In the genomic region with DNA sequence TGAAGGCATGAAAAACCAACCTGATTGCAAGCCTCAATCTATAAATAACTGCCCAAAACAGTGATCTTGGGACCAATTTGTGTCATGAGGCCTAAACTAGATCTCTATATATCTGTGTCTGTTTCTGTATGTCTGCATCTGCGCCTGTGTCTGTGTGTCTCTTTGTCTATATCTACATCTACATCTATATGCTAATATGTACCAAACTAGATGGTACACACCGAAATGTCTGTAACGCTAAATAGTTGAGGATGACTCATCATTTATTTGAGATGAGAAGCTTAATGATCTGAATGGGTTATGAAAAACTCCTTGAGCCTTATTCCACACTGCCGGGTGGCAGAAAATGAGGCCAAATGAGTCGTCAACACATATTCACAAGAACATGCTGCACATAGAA, we compare ENCODE assay signal across 25 cellular contexts.
"Had no signal": no experiment of that assay in that cellular context is flagged by ENCODE, and none has a peak within 500 bp of the region (broad histone marks: within the 10 kb centered on the region; RNA-seq: fewer than 3 reads in every experiment).

No MANE protein-coding gene starts in this region.

- FAIRE-seq: colon had no signal

- H3K27me3 ChIP-seq: breast epithelium, gastrocnemius medialis, ovary, suprapubic skin, tibial artery had no signal

- ATAC-seq: activated CD4-positive, alpha-beta T cell treated with anti-CD3 and anti-CD28 coated beads for 36 hours; activated CD8-positive, alpha-beta memory T cell treated with anti-CD3 and anti-CD28 coated beads, Interleukin-2, amount 10 ng/mL, durations not matched to agents 7 days and 5 days; activated CD8-positive, alpha-beta T cell treated with anti-CD3 and anti-CD28 coated beads, Interleukin-2, amount 10 ng/mL, durations not matched to agents 7 days and 5 days; activated naive CD4-positive, alpha-beta T cell treated with anti-CD3 and anti-CD28 coated beads, Interleukin-2, amount 50 U/mL, for 72 hours; activated T-cell treated with anti-CD3 and anti-CD28 coated beads, Interleukin-2, amount 50 U/mL, for 72 hours; gastrocnemius medialis; naive thymus-derived CD4-positive, alpha-beta T cell; stimulated activated naive B cell treated with anti-CD40 and anti-IgM and Interleukin-4, amounts not matched to agents 10 μg/mL and 1 μg/mL and 100 μg/mL, for 72 hours had no signal

- H3K36me3 Mint-ChIP-seq: activated CD8-positive, alpha-beta memory T cell treated with anti-CD3 and anti-CD28 coated beads, Interleukin-2, amount 10 ng/mL, durations not matched to agents 7 days and 5 days; activated naive CD4-positive, alpha-beta T cell treated with anti-CD3 and anti-CD28 coated beads, Interleukin-2, amount 50 U/mL, for 72 hours; naive thymus-derived CD4-positive, alpha-beta T cell; stimulated activated naive B cell treated with anti-CD40 and anti-IgM and Interleukin-4, amounts not matched to agents 10 μg/mL and 1 μg/mL and 100 μg/mL, for 72 hours had no signal

- H3K4me1 ChIP-seq: breast epithelium, gastrocnemius medialis had no signal

- H3K4me3 ChIP-seq: breast epithelium, gastrocnemius medialis, ovary, suprapubic skin, tibial artery had no signal

- H3K4me1 Mint-ChIP-seq: activated CD4-positive, alpha-beta T cell treated with anti-CD3 and anti-CD28 coated beads for 36 hours; activated CD8-positive, alpha-beta memory T cell treated with anti-CD3 and anti-CD28 coated beads, Interleukin-2, amount 10 ng/mL, durations not matched to agents 7 days and 5 days; central memory CD8-positive, alpha-beta T cell; naive thymus-derived CD4-positive, alpha-beta T cell; stimulated activated naive B cell treated with anti-CD40 and anti-IgM and Interleukin-4, amounts not matched to agents 10 μg/mL and 1 μg/mL and 100 μg/mL, for 72 hours had no signal

- H3K27ac ChIP-seq: breast epithelium, epithelial cell of prostate, gastrocnemius medialis, ovary, suprapubic skin, tibial artery had no signal

- H3K4me3 Mint-ChIP-seq: activated CD4-positive, alpha-beta T cell treated with anti-CD3 and anti-CD28 coated beads for 36 hours; activated CD8-positive, alpha-beta memory T cell treated with anti-CD3 and anti-CD28 coated beads, Interleukin-2, amount 10 ng/mL, durations not matched to agents 7 days and 5 days; activated CD8-positive, alpha-beta T cell treated with anti-CD3 and anti-CD28 coated beads, Interleukin-2, amount 10 ng/mL, durations not matched to agents 7 days and 5 days; activated T-cell treated with anti-CD3 and anti-CD28 coated beads, Interleukin-2, amount 50 U/mL, for 72 hours; central memory CD8-positive, alpha-beta T cell; naive thymus-derived CD4-positive, alpha-beta T cell; stimulated activated naive B cell treated with anti-CD40 and anti-IgM and Interleukin-4, amounts not matched to agents 10 μg/mL and 1 μg/mL and 100 μg/mL, for 72 hours; T-helper 2 cell treated with Interferon-gamma antibody and Interleukin-4, amounts not matched to agents 5 μg/mL and 100 μg/mL, for 36 hours had no signal

- H3K27me3 Mint-ChIP-seq: activated CD4-positive, alpha-beta T cell treated with anti-CD3 and anti-CD28 coated beads for 36 hours; activated CD8-positive, alpha-beta memory T cell treated with anti-CD3 and anti-CD28 coated beads, Interleukin-2, amount 10 ng/mL, durations not matched to agents 7 days and 5 days; central memory CD8-positive, alpha-beta T cell; naive thymus-derived CD4-positive, alpha-beta T cell; progenitor cell of endocrine pancreas; stimulated activated naive B cell treated with anti-CD40 and anti-IgM and Interleukin-4, amounts not matched to agents 10 μg/mL and 1 μg/mL and 100 μg/mL, for 72 hours had no signal

- H3K36me3 ChIP-seq: breast epithelium, gastrocnemius medialis, ovary, suprapubic skin, tibial artery had no signal

- H3K27ac Mint-ChIP-seq: activated CD4-positive, alpha-beta T cell treated with anti-CD3 and anti-CD28 coated beads for 36 hours; activated CD8-positive, alpha-beta memory T cell treated with anti-CD3 and anti-CD28 coated beads, Interleukin-2, amount 10 ng/mL, durations not matched to agents 7 days and 5 days; activated CD8-positive, alpha-beta T cell treated with anti-CD3 and anti-CD28 coated beads, Interleukin-2, amount 10 ng/mL, durations not matched to agents 7 days and 5 days; activated naive CD4-positive, alpha-beta T cell treated with anti-CD3 and anti-CD28 coated beads, Interleukin-2, amount 50 U/mL, for 72 hours; activated T-cell treated with anti-CD3 and anti-CD28 coated beads, Interleukin-2, amount 50 U/mL, for 72 hours; naive thymus-derived CD4-positive, alpha-beta T cell; progenitor cell of endocrine pancreas; stimulated activated naive B cell treated with anti-CD40 and anti-IgM and Interleukin-4, amounts not matched to agents 10 μg/mL and 1 μg/mL and 100 μg/mL, for 72 hours; T-helper 2 cell treated with Interferon-gamma antibody and Interleukin-4, amounts not matched to agents 5 μg/mL and 100 μg/mL, for 36 hours had no signal

- DNase-seq: activated CD4-positive, alpha-beta T cell treated with anti-CD3 and anti-CD28 coated beads for 36 hours; activated CD4-positive, CD25-positive, alpha-beta regulatory T cell; activated CD8-positive, alpha-beta memory T cell treated with anti-CD3 and anti-CD28 coated beads, Interleukin-2, amount 10 ng/mL, durations not matched to agents 7 days and 5 days; activated CD8-positive, alpha-beta T cell treated with anti-CD3 and anti-CD28 coated beads, Interleukin-2, amount 10 ng/mL, durations not matched to agents 7 days and 5 days; activated naive CD4-positive, alpha-beta T cell; activated T-cell treated with anti-CD3 and anti-CD28 coated beads, Interleukin-2, amount 50 U/mL, for 72 hours; dermis blood vessel endothelial cell; effector CD4-positive, alpha-beta T cell; gastrocnemius medialis; glutamatergic neuron; midbrain; naive thymus-derived CD4-positive, alpha-beta T cell; ovary; stimulated activated CD4-positive, alpha-beta T cell treated with anti-CD3 and anti-CD28 coated beads, Interleukin-15, amount 100 ng/mL, for 24 hours; stimulated activated CD4-positive, alpha-beta T cell treated with anti-CD3 and anti-CD28 coated beads, Interleukin-2, amount 100 ng/mL, for 24 hours; stimulated activated naive B cell treated with anti-CD40 and anti-IgM and Interleukin-4, amounts not matched to agents 10 μg/mL and 1 μg/mL and 100 μg/mL, for 72 hours; tibial artery had no signal

- H3K9me3 ChIP-seq: breast epithelium, gastrocnemius medialis, ovary, suprapubic skin, tibial artery had no signal
